14 cellular contexts compared by ENCODE assay signal in the genomic region with DNA sequence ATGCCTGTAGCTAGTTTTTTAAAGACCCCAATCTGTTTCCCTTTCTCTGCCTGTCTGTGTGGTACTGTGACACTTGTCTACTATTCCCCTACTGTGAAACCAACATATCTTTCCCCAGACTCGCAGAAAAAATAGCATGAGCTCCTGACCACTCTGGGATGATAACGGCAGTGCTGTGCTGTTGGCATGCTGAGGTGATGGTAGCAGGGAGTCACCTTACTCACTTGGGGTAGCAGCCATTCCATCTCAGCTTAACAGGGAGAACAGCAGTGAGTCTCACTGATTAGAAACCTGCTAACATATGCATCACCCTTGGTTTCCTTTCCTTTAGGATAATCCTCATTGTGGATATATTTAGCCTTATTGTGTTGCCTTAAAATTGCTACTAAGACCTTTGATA.
DNase-seq lines count a peak whose midpoint lies in the region; ATAC-seq and TF ChIP-seq lines count a peak whose summit lies in the region.
"Had no signal": no experiment of that assay in that cellular context is flagged by ENCODE, and none has a peak within 500 bp of the region (broad histone marks: within the 10 kb centered on the region; RNA-seq: fewer than 3 reads in every experiment).

No MANE protein-coding gene starts in this region.

- H3K4me2 ChIP-seq in IMR-90 (ENCODE audit: low read depth, low read length), result no peak overlapping the region
- H3K4me2 ChIP-seq: BLaER1 had no signal

- no peak for TF ChIP-seq RAD21 in IMR-90 (IDR thresholded peaks at IDR 0.05; ENCODE audit: low read length)

- H3K4me1 ChIP-seq in IMR-90 (ENCODE audit: control insufficient read depth, insufficient read depth, low read length) (peaks cover 5% of the 10 kb centered on the region; the same call in 1 of the 2 replicates), subcutaneous abdominal adipose tissue (ENCODE audit: control insufficient read depth in 5 of 5, insufficient read depth in 5 of 5, low read length in 5 of 5) (peaks cover 0 to 36% (median 12%) of the 10 kb centered on the region in 5 donors), esophagus squamous epithelium (no peaks in the 10 kb centered on the region)
- H3K4me1 ChIP-seq: BLaER1 had no signal

- intact Hi-C loops in Right ventricle myocardium superior (cut with DNase I), result no loop called here
- intact Hi-C loops in cardiac septum (cut with DNase I), result no loop called here
- intact Hi-C loops in IMR-90 (cut with micrococcal nuclease), result no loop called here
- intact Hi-C loops in esophagus squamous epithelium (cut with DNase I), result no loop called here

- H2BK20ac ChIP-seq in IMR-90 (ENCODE audit: low read depth, low read length), result no peak overlapping the region

- H2BK15ac ChIP-seq in IMR-90 (ENCODE audit: low read depth, low read length), result no peak overlapping the region

- H3K79me1 ChIP-seq in IMR-90 (ENCODE audit: low read depth in 1 of 2, low read length in 2 of 2), result no peaks in the 10 kb centered on the region

- H3K9me1 ChIP-seq in IMR-90 (ENCODE audit: insufficient read depth, low read length), result no peaks in the 10 kb centered on the region

- H3K9ac ChIP-seq in IMR-90 (ENCODE audit: low read depth, low read length), result no peak overlapping the region
- no peak overlapping the region for H3K9ac ChIP-seq in subcutaneous abdominal adipose tissue (ENCODE audit: low read length in 5 of 5)
- H3K9ac ChIP-seq: BLaER1 had no signal

- POLR2A ChIA-PET in IMR-90 (lab: Charles Lee; ENCODE audit: unreplicated experiment), result no interaction called here

- CTCF ChIA-PET in IMR-90 (lab: Yijun Ruan, JAX), result no interaction called here

- no peak overlapping the region for H3K23ac ChIP-seq in IMR-90 (ENCODE audit: low read depth, low read length)

- BruUV-seq in IMR-90 (replicated peaks; lab: Mats Ljungman, UMichigan), result no TSS peak

- peak overlapping the region; percentile 36; the same call in 1 of the 2 replicates for H2AK5ac ChIP-seq in IMR-90 (ENCODE audit: low read depth, low read length)

- no peak overlapping the region for H4K5ac ChIP-seq in IMR-90 (ENCODE audit: low read depth, low read length)

- DNase-seq in Right ventricle myocardium superior (no peak), cardiac septum (ENCODE audit: low spot score) (no peak), IMR-90 (no peak), iPS-NIHi11 (ENCODE audit: low spot score) (peak; percentile 16), esophagus squamous epithelium (lab: John Stamatoyannopoulos, UW) (no peak)
- DNase-seq: AML-193; Caco-2; CD8-positive, alpha-beta memory T cell; GF-D8; H7 had no signal

- TF ChIP-seq POLR2A in IMR-90 (IDR thresholded peaks at IDR 0.05; ENCODE audit: low read depth, low read length) (no peak), esophagus squamous epithelium (IDR thresholded peaks at IDR 0.05) (no peak)

- dilution Hi-C loops in IMR-90 (cut with HindIII; ENCODE audit: low sequenced_read_pairs, unreplicated experiment), result no loop called here

- H3K4ac ChIP-seq in IMR-90 (ENCODE audit: low read depth, low read length), result no peak overlapping the region

- H4K91ac ChIP-seq in IMR-90 (ENCODE audit: insufficient read depth, low read depth, low read length), result no peak overlapping the region

- H3K56ac ChIP-seq in IMR-90 (ENCODE audit: extremely low read depth, insufficient read depth, low read length), result no peak overlapping the region

- H3K27me3 ChIP-seq in IMR-90 (ENCODE audit: control insufficient read depth, insufficient read depth, low read length) (no peaks in the 10 kb centered on the region), subcutaneous abdominal adipose tissue (ENCODE audit: control insufficient read depth in 5 of 5, insufficient read depth in 4 of 5, low read length in 5 of 5) (no peaks in the 10 kb centered on the region), esophagus squamous epithelium (no peaks in the 10 kb centered on the region)
- H3K27me3 ChIP-seq: BLaER1 had no signal

- H2AFZ ChIP-seq in IMR-90 (replicated peaks; ENCODE audit: low read length, poor library complexity), result peak overlapping the region; percentile 26

- no peaks in the 10 kb centered on the region for H3K9me3 ChIP-seq in IMR-90 (ENCODE audit: control insufficient read depth, insufficient read depth, low read length)
- H3K9me3 ChIP-seq in subcutaneous abdominal adipose tissue (ENCODE audit: control insufficient read depth in 5 of 5, low read length in 5 of 5), result no peaks in the 10 kb centered on the region
- no peaks in the 10 kb centered on the region for H3K9me3 ChIP-seq in esophagus squamous epithelium
- H3K9me3 ChIP-seq: BLaER1, Caco-2 had no signal

- no peak for TF ChIP-seq CTCF in IMR-90 (conservative IDR thresholded peaks at IDR 0.05; ENCODE audit: low read depth, low read length)
- no peak for TF ChIP-seq CTCF in esophagus squamous epithelium (IDR thresholded peaks at IDR 0.05)

- no peak overlapping the region for H3K4me3 ChIP-seq in IMR-90 (ENCODE audit: insufficient read depth, low read depth, low read length)
- no peak overlapping the region for H3K4me3 ChIP-seq in subcutaneous abdominal adipose tissue (ENCODE audit: low read depth in 1 of 5, low read length in 5 of 5)
- H3K4me3 ChIP-seq in esophagus squamous epithelium, result no peak overlapping the region
- H3K4me3 ChIP-seq: BLaER1 had no signal

- H3K18ac ChIP-seq in IMR-90 (ENCODE audit: low read depth, low read length), result no peak overlapping the region

- H2BK120ac ChIP-seq in IMR-90 (ENCODE audit: low read depth, low read length), result no peak overlapping the region

- H4K8ac ChIP-seq in IMR-90 (ENCODE audit: low read depth in 2 of 2, low read length in 2 of 2), result no peak overlapping the region

- no peaks in the 10 kb centered on the region for H3K36me3 ChIP-seq in IMR-90 (ENCODE audit: control insufficient read depth, insufficient read depth, low read length)
- H3K36me3 ChIP-seq in subcutaneous abdominal adipose tissue (ENCODE audit: control insufficient read depth in 5 of 5, insufficient read depth in 5 of 5, low read length in 5 of 5), result no peaks in the 10 kb centered on the region
- H3K36me3 ChIP-seq in esophagus squamous epithelium, result no peaks in the 10 kb centered on the region
- H3K36me3 ChIP-seq: BLaER1 had no signal

- ATAC-seq in Right ventricle myocardium superior (ENCODE audit: poor library complexity), result peak; percentile 62
- no peak for ATAC-seq in IMR-90 (ENCODE audit: low read depth)
- no peak for ATAC-seq in GM21576 (IDR thresholded peaks at IDR 0.05; ENCODE audit: unreplicated experiment)

- in situ Hi-C loops in IMR-90 (cut with MboI; ENCODE audit: low sequenced_read_pairs), result no loop called here

- H2AK9ac ChIP-seq in IMR-90 (replicated peaks; ENCODE audit: low read depth, low read length, poor library complexity), result no peak overlapping the region

- no peak overlapping the region for H3K14ac ChIP-seq in IMR-90 (replicated peaks; ENCODE audit: low read depth, low read length)

- H2BK5ac ChIP-seq in IMR-90 (ENCODE audit: low read depth, low read length, poor library complexity, severe bottlenecking), result no peak overlapping the region

- H3K27ac ChIP-seq in IMR-90 (ENCODE audit: insufficient read depth, low read length) (no peak overlapping the region), subcutaneous abdominal adipose tissue (ENCODE audit: low read depth, low read length) (peak overlapping the region; percentile 4), esophagus squamous epithelium (no peak overlapping the region)
- H3K27ac ChIP-seq: 22Rv1, BLaER1 had no signal

- no peaks in the 10 kb centered on the region for H4K20me1 ChIP-seq in IMR-90 (ENCODE audit: insufficient read depth, low read length)
- H4K20me1 ChIP-seq: BLaER1 had no signal

- no CpG with 5 or more reads among the region's 2 CpGs for WGBS in IMR-90 (ENCODE audit: extremely low coverage in 2 of 2, insufficient read length in 1 of 2), 2 experiments
- WGBS in esophagus squamous epithelium, 2 donors, result 71 to 82% methylated on average over 2 of the region's 2 CpGs

TF ChIP-seq in IMR-90, 13 proteins besides CTCF, POLR2A, EP300 and RAD21:
- TF ChIP-seq CEBPB (IDR thresholded peaks at IDR 0.05; ENCODE audit: low read depth, low read length), result no peak
- no peak for TF ChIP-seq MXI1 (IDR thresholded peaks at IDR 0.05; ENCODE audit: borderline replicate concordance, low read depth, low read length)
- no peak for TF ChIP-seq RFX5 (IDR thresholded peaks at IDR 0.05; ENCODE audit: low read depth, low read length)
- no peak for TF ChIP-seq BHLHE40 (IDR thresholded peaks at IDR 0.05; ENCODE audit: low read depth, low read length)
- no peak for TF ChIP-seq SMC3 (IDR thresholded peaks at IDR 0.05; ENCODE audit: low read depth, low read length)
- no peak for TF ChIP-seq RCOR1 (IDR thresholded peaks at IDR 0.05; ENCODE audit: insufficient replicate concordance, low read length)
- TF ChIP-seq, protein P1, sequence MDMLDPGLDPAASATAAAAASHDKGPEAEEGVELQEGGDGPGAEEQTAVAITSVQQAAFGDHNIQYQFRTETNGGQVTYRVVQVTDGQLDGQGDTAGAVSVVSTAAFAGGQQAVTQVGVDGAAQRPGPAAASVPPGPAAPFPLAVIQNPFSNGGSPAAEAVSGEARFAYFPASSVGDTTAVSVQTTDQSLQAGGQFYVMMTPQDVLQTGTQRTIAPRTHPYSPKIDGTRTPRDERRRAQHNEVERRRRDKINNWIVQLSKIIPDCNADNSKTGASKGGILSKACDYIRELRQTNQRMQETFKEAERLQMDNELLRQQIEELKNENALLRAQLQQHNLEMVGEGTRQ (IDR thresholded peaks at IDR 0.05; ENCODE audit: low read depth, low read length), result no peak
- TF ChIP-seq FOS (IDR thresholded peaks at IDR 0.05; ENCODE audit: low read depth, low read length), result no peak
- TF ChIP-seq, protein P2, sequence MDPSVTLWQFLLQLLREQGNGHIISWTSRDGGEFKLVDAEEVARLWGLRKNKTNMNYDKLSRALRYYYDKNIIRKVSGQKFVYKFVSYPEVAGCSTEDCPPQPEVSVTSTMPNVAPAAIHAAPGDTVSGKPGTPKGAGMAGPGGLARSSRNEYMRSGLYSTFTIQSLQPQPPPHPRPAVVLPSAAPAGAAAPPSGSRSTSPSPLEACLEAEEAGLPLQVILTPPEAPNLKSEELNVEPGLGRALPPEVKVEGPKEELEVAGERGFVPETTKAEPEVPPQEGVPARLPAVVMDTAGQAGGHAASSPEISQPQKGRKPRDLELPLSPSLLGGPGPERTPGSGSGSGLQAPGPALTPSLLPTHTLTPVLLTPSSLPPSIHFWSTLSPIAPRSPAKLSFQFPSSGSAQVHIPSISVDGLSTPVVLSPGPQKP (IDR thresholded peaks at IDR 0.05; ENCODE audit: borderline replicate concordance, low read depth, low read length), result no peak
- no peak for TF ChIP-seq MAZ (IDR thresholded peaks at IDR 0.05; ENCODE audit: borderline replicate concordance, low read depth, low read length)
- no peak for TF ChIP-seq MAFK (IDR thresholded peaks at IDR 0.05; ENCODE audit: low read depth, low read length)
- TF ChIP-seq NFE2L2 (IDR thresholded peaks at IDR 0.05; ENCODE audit: low read depth, low read length), result no peak
- no peak for TF ChIP-seq CHD1 (IDR thresholded peaks at IDR 0.05; ENCODE audit: low read depth, low read length)
TF ChIP-seq in IMR-90: peak in this region for 0.
